ENCODE assay signal across 1 cellular context in genomic region chr11:33736148-33736809, GRCh38.
TF ChIP-seq lines count a peak whose summit lies in the region.

TSS of gene CD59 (minus strand) at chr11:33736423. CDS start at chr11:33722445, 13,978 bp downstream.

TF ChIP-seq in HepG2, 621 proteins besides CTCF, POLR2A, EP300 and RAD21 (continued from another document and continues in another):
- TF ChIP-seq ZNF281 (CRISPR knock-in tag; IDR thresholded peaks at IDR 0.05; ENCODE audit: borderline replicate concordance) (no peak), ZNF557 (CRISPR knock-in tag; IDR thresholded peaks at IDR 0.05) (peak; percentile 67; the same call in 1 of the 2 replicates), ZBTB46 (CRISPR knock-in tag; IDR thresholded peaks at IDR 0.05; ENCODE audit: borderline replicate concordance) (no peak), PHF21A (CRISPR knock-in tag; IDR thresholded peaks at IDR 0.05) (peak; percentile 58; the same call in 1 of the 2 replicates), TARDBP (CRISPR knock-in tag; IDR thresholded peaks at IDR 0.05) (no peak), MATR3 (CRISPR knock-in tag; IDR thresholded peaks at IDR 0.05) (no peak), MXI1 (IDR thresholded peaks at IDR 0.05; ENCODE audit: borderline replicate concordance, low read depth, low read length) (peak; percentile 41; the same call in 1 of the 3 replicates), SOX13 (IDR thresholded peaks at IDR 0.05) (no peak), SOX13 (CRISPR knock-in tag; conservative IDR thresholded peaks at IDR 0.05 in 1 of 2, IDR thresholded peaks at IDR 0.05 in 1 of 2) (no peak), KDM5B (CRISPR knock-in tag; IDR thresholded peaks at IDR 0.05; ENCODE audit: borderline replicate concordance) (peak; percentile 89; the same call in 1 of the 2 replicates), HNRNPH1 (optimal IDR thresholded peaks at IDR 0.05; ENCODE audit: low read depth, low read length) (no peak), ISL2 (CRISPR knock-in tag; IDR thresholded peaks at IDR 0.05) (peak; percentile 64; the same call in 1 of the 2 replicates), ZFP82 (CRISPR knock-in tag; IDR thresholded peaks at IDR 0.05; ENCODE audit: borderline replicate concordance) (no peak), ZNF709 (CRISPR knock-in tag; IDR thresholded peaks at IDR 0.05) (peak; percentile 37; the same call in 1 of the 2 replicates), FOXK1 (CRISPR knock-in tag; IDR thresholded peaks at IDR 0.05; ENCODE audit: borderline replicate concordance, low read depth) (no peak), SKIL (CRISPR knock-in tag; IDR thresholded peaks at IDR 0.05; ENCODE audit: borderline replicate concordance) (no peak), ZNF318 (CRISPR knock-in tag; IDR thresholded peaks at IDR 0.05) (no peak), AKNA (CRISPR knock-in tag; IDR thresholded peaks at IDR 0.05; ENCODE audit: borderline replicate concordance) (no peak), ZBTB33 (CRISPR knock-in tag; IDR thresholded peaks at IDR 0.05) (no peak), XRCC5 (optimal IDR thresholded peaks at IDR 0.05; ENCODE audit: low read length) (no peak), ASH2L (IDR thresholded peaks at IDR 0.05; ENCODE audit: insufficient read length, low read depth, low read length) (peak; percentile 49), ZNF232 (CRISPR knock-in tag; IDR thresholded peaks at IDR 0.05; ENCODE audit: borderline replicate concordance) (peak; percentile 49; the same call in 1 of the 2 replicates), ZFX (CRISPR knock-in tag; IDR thresholded peaks at IDR 0.05; ENCODE audit: low read depth) (peak; percentile 92), ZNF414 (CRISPR knock-in tag; IDR thresholded peaks at IDR 0.05) (0 out of 2 replicates have a peak, but pooled peaks have one; percentile 72), MXD4 (CRISPR knock-in tag; IDR thresholded peaks at IDR 0.05) (0 out of 2 replicates have a peak, but pooled peaks have one; percentile 1), SPEN (CRISPR knock-in tag; IDR thresholded peaks at IDR 0.05; ENCODE audit: low read depth) (no peak)
